In the genomic region with DNA sequence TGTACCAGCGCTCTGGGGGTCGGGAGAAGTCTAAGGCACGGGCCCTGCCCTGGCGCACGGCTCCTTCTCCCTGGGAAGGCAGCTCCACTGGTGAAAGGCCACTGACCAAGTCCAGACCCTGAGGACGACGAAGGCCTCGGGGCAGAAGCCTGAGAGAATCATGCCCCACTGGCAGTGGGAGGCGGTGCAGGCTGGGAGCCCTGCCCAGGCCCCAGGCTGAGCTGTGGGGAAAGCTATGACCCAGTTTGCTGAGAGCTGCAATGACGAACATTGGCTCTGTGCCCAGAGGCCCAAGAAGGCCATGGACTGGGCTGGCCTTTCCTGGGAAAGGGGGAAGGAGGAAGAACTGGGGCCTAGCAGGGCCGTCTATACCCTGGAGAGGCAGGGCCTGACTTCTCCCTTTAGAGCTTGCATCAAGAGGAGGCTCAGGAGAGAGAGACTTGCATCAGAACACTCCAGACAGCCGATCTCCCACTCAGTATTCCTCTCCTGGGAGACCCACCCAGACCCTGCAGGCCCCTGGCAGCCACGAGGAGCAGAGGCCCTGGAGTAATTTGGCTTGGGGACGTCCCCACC, we compare ENCODE assay signal across 8 cellular contexts. TPM values are rescaled to one million over a fixed set of nuclear protein-coding genes. Genes with fewer than 3 reads are reported as not detected.
DNase-seq lines count a peak whose midpoint lies in the region; ATAC-seq and TF ChIP-seq lines count a peak whose summit lies in the region.

No MANE protein-coding gene starts in this region.

- peaks cover 0 to 35% of the 10 kb centered on the region in 2 donors for H3K36me3 ChIP-seq in gastroesophageal sphincter

- H3K27ac ChIP-seq in VCaP (peak overlapping the region; percentile 59), gastroesophageal sphincter (peak overlapping the region; percentile 89 to 99 (median 98))

- ATAC-seq in gastroesophageal sphincter (peak; percentile 88), GM19395 (IDR thresholded peaks at IDR 0.05; ENCODE audit: unreplicated experiment) (no peak), GM18511 (IDR thresholded peaks at IDR 0.05; ENCODE audit: unreplicated experiment) (no peak)

- TF ChIP-seq EP300 in gastroesophageal sphincter (IDR thresholded peaks at IDR 0.05), result peak; percentile 83

- peak; percentile 46 to 63 for TF ChIP-seq POLR2A in gastroesophageal sphincter (IDR thresholded peaks at IDR 0.05)

- H3K9me3 Mint-ChIP-seq in HFFc6 (no peaks in the 10 kb centered on the region), osteocyte (ENCODE audit: unreplicated experiment) (no peaks in the 10 kb centered on the region)

- WGBS in gastroesophageal sphincter (ENCODE audit: low coverage in 1 of 2), 2 donors, result 19% methylated on average over 6 of the region's 14 CpGs; no CpG with 5 or more reads in 1 of the 2 donors

- H3K27me3 ChIP-seq in gastroesophageal sphincter, result no peaks in the 10 kb centered on the region

- H3K4me3 Mint-ChIP-seq in HFFc6 (peak overlapping the region; percentile 39; the same call in 1 of the 2 replicates), osteocyte (ENCODE audit: unreplicated experiment) (no peak overlapping the region)

- peaks cover 34% of the 10 kb centered on the region for H3K4me1 Mint-ChIP-seq in HFFc6 (ENCODE audit: low read depth)
- peaks cover 36% of the 10 kb centered on the region for H3K4me1 Mint-ChIP-seq in osteocyte (ENCODE audit: unreplicated experiment)

- H3K27ac Mint-ChIP-seq in HFFc6 (peak overlapping the region; percentile 98), osteocyte (ENCODE audit: unreplicated experiment) (peak overlapping the region; percentile 91)

- peak overlapping the region in 1 of 2 donors; percentile 1 for H3K4me3 ChIP-seq in gastroesophageal sphincter

- H3K9me3 ChIP-seq in gastroesophageal sphincter, result no peaks in the 10 kb centered on the region

- peaks cover 20 to 99% (median 74%) of the 10 kb centered on the region in 3 donors for H3K4me1 ChIP-seq in gastroesophageal sphincter

- H3K36me3 Mint-ChIP-seq in HFFc6 (ENCODE audit: low read depth) (0 out of 2 replicates have a peak, but pooled peaks cover 6% of the 10 kb centered on the region), osteocyte (ENCODE audit: unreplicated experiment) (peaks cover 20% of the 10 kb centered on the region)

- H3K27me3 Mint-ChIP-seq in HFFc6 (ENCODE audit: insufficient read depth) (no peaks in the 10 kb centered on the region), osteocyte (ENCODE audit: unreplicated experiment) (no peaks in the 10 kb centered on the region)

- DNase-seq in AG20443 (ENCODE audit: low spot score), result peak; percentile 98
- peak; percentile 99 for DNase-seq in HFFc6
- peak; percentile 92 for DNase-seq in osteocyte (ENCODE audit: extremely low spot score, unreplicated experiment)
- no peak for DNase-seq in NCI-H2107 treated with DMSO at 0.1 percent for 48 hours (lab: John Stamatoyannopoulos, UW; ENCODE audit: unreplicated experiment)

- peak; percentile 79 for TF ChIP-seq CTCF in HFFc6 (IDR thresholded peaks at IDR 0.05)
- peak; percentile 50; the same call in 1 of the 2 replicates for TF ChIP-seq CTCF in VCaP (conservative IDR thresholded peaks at IDR 0.05)
- peak in 3 of 4 experiments; percentile 58 to 92 (median 92) for TF ChIP-seq CTCF in gastroesophageal sphincter (IDR thresholded peaks at IDR 0.05)
- TF ChIP-seq CTCF in osteocyte (IDR thresholded peaks at IDR 0.05), result no peak

RNA-seq across cellular contexts. Expression of a gene that starts 32.9 kb away (rescaled TPM):
- 10 to 100 TPM; 12.7 to 17.3 (median 15.8) TPM for total RNA-seq in HFFc6 (2021; fragmentation: NEBNext Ultra II Directional; extraction: Animal tissue kit (Norgen Biotek cat#: 25700))
- 10 to 100 TPM; 42.8 to 89.1 (median 61.4) TPM for total RNA-seq in gastroesophageal sphincter
- total RNA-seq in osteocyte, result 40.5 and 42.8 TPM in 2 replicates

RNA-seq across cellular contexts. Expression of a gene that starts 49.0 kb away (rescaled TPM):
- under 1 TPM in 1 of 6 experiments, not detected in 5; 0.05 TPM for total RNA-seq in HFFc6 (2021; fragmentation: NEBNext Ultra II Directional; extraction: Animal tissue kit (Norgen Biotek cat#: 25700))
- total RNA-seq in gastroesophageal sphincter (10 to 100 TPM in 3 of 4 donors, 1 to 10 TPM in 1; 1.2 to 19.9 (median 15.3) TPM), osteocyte (9.0 and 10.1 TPM in 2 replicates)
